In the genomic region with DNA sequence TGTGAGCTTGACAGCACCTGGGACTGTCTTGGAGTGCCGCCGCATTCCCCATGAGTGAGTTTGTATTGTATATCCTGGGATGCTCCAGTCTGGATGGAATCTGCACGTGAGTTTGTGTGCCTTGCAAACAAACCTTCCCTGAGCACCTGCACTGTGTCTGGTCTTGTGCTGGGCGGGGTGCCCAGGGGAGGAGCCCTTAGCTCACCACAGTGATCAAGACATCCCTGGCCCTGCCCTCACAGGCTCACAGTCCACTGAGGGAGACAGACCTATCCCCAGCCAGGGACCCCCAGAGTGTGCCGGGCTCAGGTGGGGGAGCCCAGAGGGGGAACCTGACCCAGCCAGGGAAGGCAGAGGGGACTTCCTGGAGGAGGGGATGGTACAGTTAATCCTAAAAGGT, we compare ENCODE assay signal across 9 cellular contexts. TPM values are rescaled to one million over a fixed set of nuclear protein-coding genes. Genes with fewer than 3 reads are reported as not detected.
DNase-seq lines count a peak whose midpoint lies in the region; ATAC-seq and TF ChIP-seq lines count a peak whose summit lies in the region.
"Had no signal": no experiment of that assay in that cellular context is flagged by ENCODE, and none has a peak within 500 bp of the region (broad histone marks: within the 10 kb centered on the region; RNA-seq: fewer than 3 reads in every experiment).

No MANE protein-coding gene starts in this region.

- no peak overlapping the region for H3K9ac ChIP-seq in mammary epithelial cell (ENCODE audit: insufficient read depth, low read length)

- H3K79me2 ChIP-seq in mammary epithelial cell (ENCODE audit: insufficient read depth, low read length) = peaks cover 13% of the 10 kb centered on the region
- no peaks in the 10 kb centered on the region for H3K79me2 ChIP-seq in osteoblast (ENCODE audit: insufficient read depth, low read length)

- H3K9me3 ChIP-seq in mammary epithelial cell (replicated peaks; ENCODE audit: insufficient read depth, low read length) = no peaks in the 10 kb centered on the region
- H3K9me3 ChIP-seq in osteoblast (ENCODE audit: low read depth, low read length) = no peaks in the 10 kb centered on the region

- no peak for TF ChIP-seq CTCF in GM20000 (IDR thresholded peaks at IDR 0.05; ENCODE audit: extremely low read depth, missing control alignments)
- TF ChIP-seq CTCF in mammary epithelial cell (conservative IDR thresholded peaks at IDR 0.05 in 1 of 2, IDR thresholded peaks at IDR 0.05 in 1 of 2; ENCODE audit: extremely low read depth in 1 of 2, insufficient read depth in 1 of 2, low read depth in 1 of 2, low read length in 2 of 2) = no peak
- no peak for TF ChIP-seq CTCF in osteoblast (IDR thresholded peaks at IDR 0.05; ENCODE audit: extremely low read depth, low read depth, low read length)

- H3K27ac ChIP-seq in mammary epithelial cell (ENCODE audit: insufficient read depth, low read depth, low read length) = no peak overlapping the region
- no peak overlapping the region for H3K27ac ChIP-seq in osteoblast (ENCODE audit: low read depth, low read length)

- DNase-seq in GM20000 (ENCODE audit: low spot score) = peak; percentile 14
- DNase-seq in NCI-H2196 treated with DMSO at 0.1 percent for 48 hours (lab: John Stamatoyannopoulos, UW; ENCODE audit: unreplicated experiment) = peak; percentile 89
- peak; percentile 83 for DNase-seq in mammary epithelial cell
- DNase-seq in osteoblast (ENCODE audit: insufficient read length, low spot score, missing footprints) = peak; percentile 32
- no peak for DNase-seq in activated T-cell treated with anti-CD3 and anti-CD28 coated beads, Interleukin-2, amount 50 U/mL, for 1 hour
- no peak for DNase-seq in kidney glomerular epithelial cell (lab: John Stamatoyannopoulos, UW)
- DNase-seq: T-cell had no signal

- dilution Hi-C loops in mammary epithelial cell (cut with HindIII; ENCODE audit: low sequenced_read_pairs) = loop anchor here (5.0 kb wide), 2 partner anchors 90 kb away; no protein-coding TSS in a partner anchor

- H4K20me1 ChIP-seq in mammary epithelial cell (ENCODE audit: insufficient read depth, low read length) (peaks cover under 1% of the 10 kb centered on the region), osteoblast (ENCODE audit: insufficient read depth, low read length) (no peaks in the 10 kb centered on the region)

- H3K4me2 ChIP-seq in mammary epithelial cell (ENCODE audit: insufficient read depth, low read depth, low read length) = no peak overlapping the region
- H3K4me2 ChIP-seq in osteoblast (ENCODE audit: insufficient read depth, low read length) = no peak overlapping the region

- H3K4me3 ChIP-seq in mammary epithelial cell (replicated peaks in 1 of 3; ENCODE audit: insufficient read depth in 1 of 3, low read depth in 2 of 3, low read length in 3 of 3) (no peak overlapping the region), osteoblast (ENCODE audit: insufficient read depth, low read length) (no peak overlapping the region)

- ATAC-seq in HG03432 (IDR thresholded peaks at IDR 0.05; ENCODE audit: unreplicated experiment) (no peak), HG02870 (IDR thresholded peaks at IDR 0.05; ENCODE audit: unreplicated experiment) (no peak)

- H3K36me3 ChIP-seq in mammary epithelial cell (ENCODE audit: insufficient read depth, low read length) (peaks cover 5% of the 10 kb centered on the region), osteoblast (ENCODE audit: insufficient read depth, low read length) (no peaks in the 10 kb centered on the region)

- H2AFZ ChIP-seq in mammary epithelial cell (ENCODE audit: low read depth, low read length) (no peak overlapping the region), osteoblast (ENCODE audit: low read length) (no peak overlapping the region)

- H3K27me3 ChIP-seq in mammary epithelial cell (ENCODE audit: insufficient read depth, low read length) (no peaks in the 10 kb centered on the region), osteoblast (ENCODE audit: insufficient read depth, low read length) (no peaks in the 10 kb centered on the region)

- CTCF ChIA-PET in mammary epithelial cell (lab: Charles Lee; ENCODE audit: low non-redundant PET) = interaction anchor here (1.0 kb wide), 1 partner anchor 83 kb away, joined by 16 read pairs; no protein-coding TSS in a partner anchor

- in situ Hi-C loops in mammary epithelial cell (cut with MboI; ENCODE audit: low sequenced_read_pairs in 2 of 2) = no loop called here

- peaks cover 40% of the 10 kb centered on the region for H3K4me1 ChIP-seq in mammary epithelial cell (ENCODE audit: insufficient read depth, low read length)
- H3K4me1 ChIP-seq in osteoblast (ENCODE audit: insufficient read depth, low read length) = peaks cover 17% of the 10 kb centered on the region

- WGBS in mammary epithelial cell (ENCODE audit: low coverage, missing lambda C conversion rate) = 15% methylated on average over 4 of the region's 5 CpGs

- intact Hi-C loops in mammary epithelial cell (cut with micrococcal nuclease) = loop anchor here (2.0 to 10.0 kb wide), 2 partner anchors 36 to 88 kb away; a partner anchor contains a TSS

- no TSS peak for BruUV-seq in mammary epithelial cell (replicated peaks; lab: Mats Ljungman, UMichigan)

RNA-seq across cellular contexts. Expression of a gene that starts 1.7 kb away (rescaled TPM):
- total RNA-seq in mammary epithelial cell = 100 to 1,000 TPM; 114 to 120 TPM
- polyA plus RNA-seq in mammary epithelial cell = 45.1 TPM
- polyA minus RNA-seq in mammary epithelial cell = 51.0 TPM
- 4.3 and 4.4 TPM in 2 replicates for total RNA-seq in osteoblast

RNA-seq across cellular contexts. Expression of a gene that starts 29.5 kb away (rescaled TPM):
- total RNA-seq in mammary epithelial cell (10 to 100 TPM; 51.2 to 76.7 TPM), osteoblast (not detected in 2 replicates)
- polyA plus RNA-seq in mammary epithelial cell = 39.4 TPM
- polyA minus RNA-seq in mammary epithelial cell = 48.2 TPM

RNA-seq across cellular contexts. Expression of a gene that starts 38.9 kb away (rescaled TPM):
- 10 to 100 TPM; 51.0 to 74.5 TPM for total RNA-seq in mammary epithelial cell
- polyA plus RNA-seq in mammary epithelial cell = 48.6 TPM
- 66.6 TPM for polyA minus RNA-seq in mammary epithelial cell
- total RNA-seq in osteoblast = 38.9 and 46.0 TPM in 2 replicates

RNA-seq across cellular contexts. Expression of a gene that starts 58.7 kb away (rescaled TPM):
- total RNA-seq in mammary epithelial cell (10 to 100 TPM in 1 of 2 donors, 1 to 10 TPM in 1; 3.7 to 23.4 TPM), osteoblast (6.5 and 7.2 TPM in 2 replicates)
- 4.1 TPM for polyA plus RNA-seq in mammary epithelial cell
- 12.2 TPM for polyA minus RNA-seq in mammary epithelial cell

Comparison
In these comparisons a context has a peak if more than half of its experiments do, and no peak if none do; other contexts are left out.
1. DNase-seq: peak in GM20000 (single experiment), NCI-H2196 treated with DMSO at 0.1 percent for 48 hours (single experiment), mammary epithelial cell (single experiment) and osteoblast (single experiment); none in activated T-cell treated with anti-CD3 and anti-CD28 coated beads, Interleukin-2, amount 50 U/mL, for 1 hour (single experiment) and kidney glomerular epithelial cell (single experiment).
2. RNA of a gene that starts 1.7 kb away (total RNA-seq): 114 to 120 TPM in mammary epithelial cell; 4.3 to 4.4 TPM in osteoblast; every median in the first group is over 10 times any median in the second.
3. RNA of a gene that starts 29.5 kb away (total RNA-seq): 51.2 to 76.7 TPM in mammary epithelial cell; not detected in osteoblast; every median in the first group is over 10 times any median in the second.